In the genomic region with DNA sequence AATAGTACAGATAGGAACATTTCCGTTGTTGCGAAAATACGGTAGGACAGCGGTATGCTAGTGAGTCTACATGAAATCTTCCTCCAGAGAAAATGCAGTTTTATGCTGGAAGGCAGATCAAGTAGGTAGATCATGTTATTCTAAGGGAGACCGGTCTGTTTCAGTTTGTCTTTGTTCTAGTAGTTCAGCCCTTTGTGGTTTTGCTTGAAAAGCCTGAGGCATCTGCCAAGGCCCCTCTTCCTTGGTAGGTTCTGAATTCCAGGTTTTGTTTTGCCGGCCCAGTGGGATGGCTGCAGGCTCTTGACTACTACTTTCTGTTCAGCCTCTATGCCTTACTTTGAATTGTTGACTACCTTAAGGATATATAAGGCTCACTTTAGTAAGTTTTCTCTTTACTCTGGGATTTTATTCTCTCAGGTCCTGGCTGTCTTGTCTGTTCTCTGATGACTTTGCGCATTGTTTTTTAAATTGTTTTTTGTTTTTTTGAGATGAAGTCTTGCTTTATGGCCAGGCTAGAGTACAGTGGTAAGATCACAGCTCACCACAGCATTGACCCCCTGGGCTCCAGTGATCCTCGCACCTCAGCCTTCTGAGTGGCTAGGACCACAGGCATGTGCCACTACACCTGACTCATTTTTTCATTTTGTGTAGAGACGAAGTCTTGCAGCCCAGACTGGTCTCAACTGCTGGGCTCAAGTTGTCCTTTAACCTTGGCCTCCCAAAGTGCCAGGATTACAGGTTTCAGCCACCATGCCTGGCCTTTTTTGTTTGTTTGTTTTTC, we compare ENCODE assay signal across 2 cellular contexts.
A peak's percentile ranks its signal among the peaks of the same experiment; 100 is the strongest.
TF ChIP-seq lines count a peak whose summit lies in the region.

No MANE protein-coding gene starts in this region.

TF ChIP-seq in HEK293, 187 proteins besides CTCF, POLR2A, EP300 and RAD21:
- TF ChIP-seq, protein P1, sequence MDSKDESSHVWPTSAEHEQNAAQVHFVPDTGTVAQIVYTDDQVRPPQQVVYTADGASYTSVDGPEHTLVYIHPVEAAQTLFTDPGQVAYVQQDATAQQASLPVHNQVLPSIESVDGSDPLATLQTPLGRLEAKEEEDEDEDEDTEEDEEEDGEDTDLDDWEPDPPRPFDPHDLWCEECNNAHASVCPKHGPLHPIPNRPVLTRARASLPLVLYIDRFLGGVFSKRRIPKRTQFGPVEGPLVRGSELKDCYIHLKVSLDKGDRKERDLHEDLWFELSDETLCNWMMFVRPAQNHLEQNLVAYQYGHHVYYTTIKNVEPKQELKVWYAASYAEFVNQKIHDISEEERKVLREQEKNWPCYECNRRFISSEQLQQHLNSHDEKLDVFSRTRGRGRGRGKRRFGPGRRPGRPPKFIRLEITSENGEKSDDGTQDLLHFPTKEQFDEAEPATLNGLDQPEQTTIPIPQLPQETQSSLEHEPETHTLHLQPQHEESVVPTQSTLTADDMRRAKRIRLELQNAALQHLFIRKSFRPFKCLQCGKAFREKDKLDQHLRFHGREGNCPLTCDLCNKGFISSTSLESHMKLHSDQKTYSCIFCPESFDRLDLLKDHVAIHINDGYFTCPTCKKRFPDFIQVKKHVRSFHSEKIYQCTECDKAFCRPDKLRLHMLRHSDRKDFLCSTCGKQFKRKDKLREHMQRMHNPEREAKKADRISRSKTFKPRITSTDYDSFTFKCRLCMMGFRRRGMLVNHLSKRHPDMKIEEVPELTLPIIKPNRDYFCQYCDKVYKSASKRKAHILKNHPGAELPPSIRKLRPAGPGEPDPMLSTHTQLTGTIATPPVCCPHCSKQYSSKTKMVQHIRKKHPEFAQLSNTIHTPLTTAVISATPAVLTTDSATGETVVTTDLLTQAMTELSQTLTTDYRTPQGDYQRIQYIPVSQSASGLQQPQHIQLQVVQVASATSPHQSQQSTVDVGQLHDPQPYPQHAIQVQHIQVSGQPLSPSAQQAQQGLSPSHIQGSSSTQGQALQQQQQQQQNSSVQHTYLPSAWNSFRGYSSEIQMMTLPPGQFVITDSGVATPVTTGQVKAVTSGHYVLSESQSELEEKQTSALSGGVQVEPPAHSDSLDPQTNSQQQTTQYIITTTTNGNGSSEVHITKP (tag by site-specific recombination; IDR thresholded peaks at IDR 0.05), result peak; percentile 34; the same call in 1 of the 2 replicates
- no peak for TF ChIP-seq ZNF843 (tag by site-specific recombination; IDR thresholded peaks at IDR 0.05)

TF ChIP-seq in GM12878, 131 proteins besides CTCF, POLR2A, EP300 and RAD21:
- TF ChIP-seq RUNX3 (IDR thresholded peaks at IDR 0.05; ENCODE audit: low read length) (0 out of 2 replicates have a peak, but pooled peaks have one; percentile 10), CBFB (IDR thresholded peaks at IDR 0.05; ENCODE audit: low read depth) (no peak)
